ENCODE assay signal across 11 cellular contexts in the genomic region with DNA sequence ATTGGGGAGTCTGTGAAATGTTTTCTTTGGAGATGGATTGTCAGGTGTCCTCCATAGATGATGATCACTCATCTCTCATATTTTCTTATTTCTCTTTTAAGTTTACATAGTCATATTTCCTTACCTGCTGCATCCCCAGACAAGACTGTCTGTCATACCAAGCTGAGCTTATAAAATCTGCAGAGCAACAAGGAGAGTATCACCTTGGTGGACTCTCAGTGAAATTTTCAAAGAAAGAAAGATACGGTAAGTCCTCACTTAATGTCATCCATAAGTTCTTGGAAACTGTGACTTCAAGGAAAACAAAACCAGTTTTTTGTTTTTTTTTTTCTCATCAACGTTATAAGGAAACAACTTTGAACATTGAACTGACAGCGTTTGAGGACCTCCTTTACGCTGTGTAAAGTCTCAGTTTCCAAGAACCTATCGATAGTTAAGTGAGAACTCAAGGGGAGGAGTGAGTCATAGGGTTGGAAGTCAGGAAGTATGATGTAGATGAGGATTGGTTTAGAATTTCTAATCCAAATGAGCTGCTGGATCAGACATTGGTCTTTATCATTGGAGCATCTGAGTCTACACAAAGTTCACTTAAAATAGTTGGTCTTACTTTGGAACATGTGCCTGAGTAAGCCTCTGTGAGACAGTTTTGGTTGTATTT. TPM values are rescaled to one million over a fixed set of nuclear protein-coding genes. Genes with fewer than 3 reads are reported as not detected.
A peak's percentile ranks its signal among the peaks of the same experiment; 100 is the strongest.
DNase-seq lines count a peak whose midpoint lies in the region; ATAC-seq and TF ChIP-seq lines count a peak whose summit lies in the region.
"Had no signal": no experiment of that assay in that cellular context is flagged by ENCODE, and none has a peak within 500 bp of the region (broad histone marks: within the 10 kb centered on the region; RNA-seq: fewer than 3 reads in every experiment).

No MANE protein-coding gene starts in this region.

- TF ChIP-seq CTCF in endothelial cell (IDR thresholded peaks at IDR 0.05; ENCODE audit: unreplicated experiment) (no peak), tibial nerve (IDR thresholded peaks at IDR 0.05) (no peak), prostate gland (IDR thresholded peaks at IDR 0.05) (no peak)

- H3K4me3 Mint-ChIP-seq in activated naive CD4-positive, alpha-beta T cell treated with anti-CD3 and anti-CD28 coated beads for 36 hours: no peak overlapping the region
- peak overlapping the region; percentile 48 for H3K4me3 Mint-ChIP-seq in endothelial cell (ENCODE audit: unreplicated experiment)
- H3K4me3 Mint-ChIP-seq: memory B cell had no signal

- 88 to 89% methylated on average over 5 of the region's 5 CpGs for WGBS in tibial nerve, 2 donors
- WGBS in prostate gland: 88% methylated on average over 5 of the region's 5 CpGs

- peaks cover 51% of the 10 kb centered on the region for H3K36me3 Mint-ChIP-seq in activated naive CD4-positive, alpha-beta T cell treated with anti-CD3 and anti-CD28 coated beads for 36 hours (ENCODE audit: low read depth)
- H3K36me3 Mint-ChIP-seq in endothelial cell (ENCODE audit: low read depth, unreplicated experiment): peaks cover 22% of the 10 kb centered on the region

- H3K4me1 ChIP-seq in tibial nerve (no peaks in the 10 kb centered on the region), prostate gland (replicated peaks) (no peaks in the 10 kb centered on the region)

- CTCF ChIA-PET in activated naive CD4-positive, alpha-beta T cell treated with anti-CD3 and anti-CD28 coated beads for 36 hours (lab: Charles Lee): no interaction called here

- H3K4me3 ChIP-seq in tibial nerve (no peak overlapping the region), prostate gland (no peak overlapping the region)
- H3K4me3 ChIP-seq: pancreas had no signal

- peak overlapping the region; percentile 48 for H3K27ac Mint-ChIP-seq in activated naive CD4-positive, alpha-beta T cell treated with anti-CD3 and anti-CD28 coated beads for 36 hours
- H3K27ac Mint-ChIP-seq in endothelial cell (ENCODE audit: unreplicated experiment): no peak overlapping the region
- H3K27ac Mint-ChIP-seq: memory B cell had no signal

- no peaks in the 10 kb centered on the region for H3K9me3 ChIP-seq in tibial nerve
- H3K9me3 ChIP-seq in prostate gland: no peaks in the 10 kb centered on the region
- H3K9me3 ChIP-seq: pancreas had no signal

- DNase-seq in activated naive CD4-positive, alpha-beta T cell treated with anti-CD3 and anti-CD28 coated beads for 36 hours: no peak
- no peak for DNase-seq in activated naive CD4-positive, alpha-beta T cell treated with anti-CD3 and anti-CD28 coated beads, Interleukin-2, amount 50 U/mL, for 16 hours
- DNase-seq in endothelial cell (ENCODE audit: low spot score): no peak
- DNase-seq in stimulated activated naive CD8-positive, alpha-beta T cell treated with anti-CD3 and anti-CD28 coated beads, Interleukin-15, Interleukin-2, amounts not matched to agents 100 U/mL and 50 U/mL, for 24 hours: no peak
- DNase-seq in tibial nerve (ENCODE audit: low spot score in 2 of 2): no peak
- DNase-seq in NCI-H1105 treated with DMSO at 0.1 percent for 48 hours (lab: John Stamatoyannopoulos, UW): no peak
- DNase-seq in prostate gland (ENCODE audit: low spot score): no peak
- DNase-seq: NCI-H1694, pancreas had no signal

- intact Hi-C loops in activated naive CD4-positive, alpha-beta T cell treated with anti-CD3 and anti-CD28 coated beads for 36 hours (cut with micrococcal nuclease): no loop called here
- intact Hi-C loops in prostate gland (cut with DNase I): no loop called here

- H3K9me3 Mint-ChIP-seq in activated naive CD4-positive, alpha-beta T cell treated with anti-CD3 and anti-CD28 coated beads for 36 hours: peaks cover 2% of the 10 kb centered on the region
- H3K9me3 Mint-ChIP-seq in endothelial cell (ENCODE audit: unreplicated experiment): no peaks in the 10 kb centered on the region

- H3K27me3 ChIP-seq in tibial nerve (no peaks in the 10 kb centered on the region), prostate gland (replicated peaks; ENCODE audit: insufficient read depth) (no peaks in the 10 kb centered on the region)
- H3K27me3 ChIP-seq: pancreas had no signal

- peaks cover 0 to 75% (median 5%) of the 10 kb centered on the region in 3 donors for H3K36me3 ChIP-seq in tibial nerve
- H3K36me3 ChIP-seq in prostate gland: no peaks in the 10 kb centered on the region

- peaks cover 14% of the 10 kb centered on the region for H3K4me1 Mint-ChIP-seq in activated naive CD4-positive, alpha-beta T cell treated with anti-CD3 and anti-CD28 coated beads for 36 hours (ENCODE audit: low read depth)
- H3K4me1 Mint-ChIP-seq in endothelial cell (ENCODE audit: unreplicated experiment): peaks cover 6% of the 10 kb centered on the region

- no peak for TF ChIP-seq POLR2A in tibial nerve (IDR thresholded peaks at IDR 0.05)
- no peak for TF ChIP-seq POLR2A in prostate gland (IDR thresholded peaks at IDR 0.05)

- no peaks in the 10 kb centered on the region for H3K27me3 Mint-ChIP-seq in activated naive CD4-positive, alpha-beta T cell treated with anti-CD3 and anti-CD28 coated beads for 36 hours (ENCODE audit: low read depth)
- H3K27me3 Mint-ChIP-seq in endothelial cell (ENCODE audit: unreplicated experiment): no peaks in the 10 kb centered on the region
- H3K27me3 Mint-ChIP-seq: memory B cell had no signal

- H3K27ac ChIP-seq in tibial nerve: no peak overlapping the region
- no peak overlapping the region for H3K27ac ChIP-seq in prostate gland
- H3K27ac ChIP-seq: pancreas had no signal

- ATAC-seq in SK-N-SH treated with all-trans-retinoic acid at 6 μM for 48 hours: peak; percentile 37; the same call in 1 of the 3 replicates
- ATAC-seq in stimulated activated naive CD8-positive, alpha-beta T cell treated with anti-CD3 and anti-CD28 coated beads, Interleukin-15, Interleukin-2, amounts not matched to agents 100 U/mL and 50 U/mL, for 24 hours: peak; percentile 81
- ATAC-seq: pancreas had no signal

- TF ChIP-seq EP300 in tibial nerve (IDR thresholded peaks at IDR 0.05): no peak

TF ChIP-seq in SK-N-SH treated with all-trans-retinoic acid at 6 μM for 48 hours, 23 proteins besides CTCF, POLR2A, EP300 and RAD21:
- TF ChIP-seq ISL1 (CRISPR knock-in tag; IDR thresholded peaks at IDR 0.05) (no peak), ZC3H10 (CRISPR knock-in tag; IDR thresholded peaks at IDR 0.05) (no peak), BACH2 (CRISPR knock-in tag; IDR thresholded peaks at IDR 0.05; ENCODE audit: borderline replicate concordance) (no peak), SNAI2 (CRISPR knock-in tag; IDR thresholded peaks at IDR 0.05) (no peak)

RNA-seq across cellular contexts. Expression of a gene that starts 45.5 kb away (rescaled TPM):
- total RNA-seq in activated naive CD4-positive, alpha-beta T cell treated with anti-CD3 and anti-CD28 coated beads for 36 hours: 10 to 100 TPM; 20.2 to 21.4 TPM
- 97.3 TPM for total RNA-seq in endothelial cell (ENCODE audit: unreplicated experiment)
- 10 to 100 TPM; 44.7 to 73.6 (median 61.3) TPM for total RNA-seq in tibial nerve
- total RNA-seq in prostate gland: 10 to 100 TPM; 74.5 to 98.5 TPM
